ENCODE assay signal across 25 cellular contexts in the genomic region with DNA sequence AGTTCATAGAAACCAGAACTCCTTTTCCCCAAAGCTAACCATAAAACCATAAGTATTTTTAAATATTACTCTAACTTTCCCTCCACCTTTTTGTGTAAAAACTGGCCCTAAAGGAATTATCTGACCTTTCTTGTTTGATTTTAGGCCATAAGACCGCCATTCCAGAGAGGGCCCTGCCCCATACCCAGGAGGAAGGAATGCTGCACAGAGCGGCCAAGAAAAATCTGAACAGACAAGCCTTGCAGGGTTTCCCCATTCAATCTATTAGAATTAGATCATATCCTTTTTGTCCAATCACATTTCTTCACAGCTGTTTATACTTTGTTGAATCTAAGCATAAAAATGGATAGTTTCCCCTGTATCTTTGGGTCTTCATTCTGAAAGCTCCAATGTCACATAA.
"Had no signal": no experiment of that assay in that cellular context is flagged by ENCODE, and none has a peak within 500 bp of the region (broad histone marks: within the 10 kb centered on the region; RNA-seq: fewer than 3 reads in every experiment).

No MANE protein-coding gene starts in this region.

- H3K9me3 ChIP-seq: adrenal gland, ascending aorta, breast epithelium, gastrocnemius medialis had no signal

- H3K4me3 ChIP-seq: adrenal gland, ascending aorta, breast epithelium, gastrocnemius medialis, heart right ventricle had no signal

- H3K36me3 ChIP-seq: adrenal gland, ascending aorta, breast epithelium, gastrocnemius medialis, heart right ventricle, WERI-Rb-1 had no signal

- DNase-seq: activated B cell treated with CpG ODN at 0.5 μM for 24 hours; activated CD4-positive, alpha-beta T cell treated with anti-CD3 and anti-CD28 coated beads for 48 hours; activated CD4-positive, alpha-beta T cell treated with anti-CD3 and anti-CD28 coated beads, Interleukin-2, amount 50 U/mL, for 1 hour; activated CD4-positive, alpha-beta T cell treated with anti-CD3 and anti-CD28 coated beads, Interleukin-2, amount 50 U/mL, for 48 hours; activated CD8-positive, alpha-beta memory T cell treated with anti-CD3 and anti-CD28 coated beads, Interleukin-2, amount 10 ng/mL, durations not matched to agents 7 days and 5 days; activated CD8-positive, alpha-beta memory T cell treated with anti-CD3 and anti-CD28 coated beads, Interleukin-2, amount 50 U/mL, for 4 hours; activated CD8-positive, alpha-beta T cell treated with anti-CD3 and anti-CD28 coated beads, Interleukin-2, amount 10 ng/mL, durations not matched to agents 7 days and 5 days; activated effector memory CD4-positive, alpha-beta T cell treated with anti-CD3 and anti-CD28 coated beads, Interleukin-2, amount 50 U/mL, for 16 hours; activated naive CD4-positive, alpha-beta T cell treated with anti-CD3 and anti-CD28 coated beads for 36 hours; activated naive CD8-positive, alpha-beta T cell treated with anti-CD3 and anti-CD28 coated beads for 36 hours; activated naive CD8-positive, alpha-beta T cell treated with anti-CD3 and anti-CD28 coated beads, Interleukin-2, amount 50 U/mL, for 24 hours; activated T-cell treated with anti-CD3 and anti-CD28 coated beads, Interleukin-2, amount 50 U/mL, for 1 hour; activated T-cell treated with anti-CD3 and anti-CD28 coated beads, Interleukin-2, amount 50 U/mL, for 48 hours; adrenal gland; amygdala; effector CD8-positive, alpha-beta T cell; gastrocnemius medialis; heart right ventricle; T-helper 1 cell; T-helper 17 cell; T1000; WERI-Rb-1 had no signal

- H3K4me1 ChIP-seq: adrenal gland, ascending aorta, breast epithelium, foreskin keratinocyte, gastrocnemius medialis had no signal

- H3K27me3 ChIP-seq: adrenal gland, ascending aorta, breast epithelium, foreskin keratinocyte, gastrocnemius medialis, heart right ventricle had no signal

- H3K27ac ChIP-seq: adrenal gland, ascending aorta, breast epithelium, foreskin keratinocyte, gastrocnemius medialis, heart right ventricle, WERI-Rb-1 had no signal
